ENCODE assay signal across 8 cellular contexts in the genomic region with DNA sequence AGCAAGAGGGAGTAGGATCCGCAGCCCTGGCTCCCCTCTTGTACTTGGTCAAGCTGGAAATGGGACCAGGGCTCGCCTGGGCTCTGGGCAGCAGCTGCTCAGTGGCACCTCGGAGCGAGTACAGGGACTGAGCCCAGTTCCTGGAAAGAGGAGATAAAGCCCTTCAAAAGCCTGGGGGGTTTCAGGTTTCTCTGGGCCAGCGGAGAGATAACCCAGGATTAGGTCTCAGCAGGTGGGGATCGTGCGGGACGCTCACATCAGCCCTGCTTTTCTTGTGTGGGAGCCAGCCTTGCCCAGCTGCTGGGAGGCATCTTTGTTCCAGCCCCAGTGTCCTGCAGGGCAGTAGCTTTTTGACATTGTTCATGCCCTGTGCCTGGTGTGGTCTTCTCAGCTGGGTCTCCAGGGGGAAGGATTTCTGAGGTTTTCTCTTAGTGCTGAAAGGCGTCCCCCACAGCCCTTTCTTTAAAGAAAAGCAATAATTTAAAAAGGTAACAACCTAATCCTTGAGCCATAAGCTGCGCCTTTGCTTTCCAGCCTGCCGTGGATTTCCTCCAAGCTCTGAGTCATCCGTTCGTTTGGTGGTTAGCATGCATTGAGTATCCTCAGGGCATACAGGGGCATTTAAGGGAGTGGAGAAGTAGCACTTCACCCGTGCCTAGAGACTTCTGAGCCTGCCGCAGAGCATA. TPM values are rescaled to one million over a fixed set of nuclear protein-coding genes. Genes with fewer than 3 reads are reported as not detected.
DNase-seq lines count a peak whose midpoint lies in the region; ATAC-seq, FAIRE-seq and TF ChIP-seq lines count a peak whose summit lies in the region.

No MANE protein-coding gene starts in this region.

- no peak for ATAC-seq in HG02885 (IDR thresholded peaks at IDR 0.05; ENCODE audit: poor library complexity, unreplicated experiment)

- H3K27me3 ChIP-seq in ectodermal cell (ENCODE audit: control insufficient read depth, insufficient read depth, low read length, poor library complexity, severe bottlenecking): peaks cover 55% of the 10 kb centered on the region

- H3K4me1 Mint-ChIP-seq in type B pancreatic cell (ENCODE audit: unreplicated experiment): peaks cover 35% of the 10 kb centered on the region

- peaks cover 65% of the 10 kb centered on the region for H3K27me3 Mint-ChIP-seq in type B pancreatic cell

- H3K9me3 Mint-ChIP-seq in type B pancreatic cell: no peaks in the 10 kb centered on the region

- peak overlapping the region; percentile 73 for H3K27ac ChIP-seq in ectodermal cell (ENCODE audit: insufficient read depth, low read depth, low read length, poor library complexity, severe bottlenecking)

- no peak for TF ChIP-seq CTCF in type B pancreatic cell (conservative IDR thresholded peaks at IDR 0.05)

- WGBS in ectodermal cell, 2 experiments: 0 to 2% methylated on average over 13 to 15 of the region's 15 CpGs

- peak overlapping the region; percentile 35 for H3K4me3 ChIP-seq in ectodermal cell (ENCODE audit: insufficient read depth, low read depth, low read length)

- no peaks in the 10 kb centered on the region for H3K36me3 ChIP-seq in ectodermal cell (ENCODE audit: control insufficient read depth, insufficient read depth, low read length)

- H3K36me3 Mint-ChIP-seq in type B pancreatic cell: no peaks in the 10 kb centered on the region

- DNase-seq in H4 (ENCODE audit: low spot score): peak; percentile 97
- peak; percentile 83 for DNase-seq in NCI-H524 treated with DMSO at 0.1 percent for 48 hours (lab: John Stamatoyannopoulos, UW)
- peak; percentile 67 for DNase-seq in medulla oblongata (ENCODE audit: extremely low spot score)
- no peak for DNase-seq in type B pancreatic cell (ENCODE audit: extremely low spot score, unreplicated experiment)
- no peak for DNase-seq in HuH-7.5 (ENCODE audit: low spot score)
- DNase-seq in GM19239 (ENCODE audit: insufficient read length, low spot score): no peak

- H3K4me3 Mint-ChIP-seq in type B pancreatic cell: peak overlapping the region; percentile 86

- H3K9me3 ChIP-seq in ectodermal cell (ENCODE audit: control insufficient read depth, low read length): no peaks in the 10 kb centered on the region

- H3K27ac Mint-ChIP-seq in type B pancreatic cell: peak overlapping the region; percentile 61

- FAIRE-seq in GM19239 (lab: Jason Lieb, UNC): no peak

- peaks cover 23% of the 10 kb centered on the region for H3K4me1 ChIP-seq in ectodermal cell (ENCODE audit: control insufficient read depth, insufficient read depth, low read length)

RNA-seq across cellular contexts. Expression of gene TNC, which starts 0.7 kb away (rescaled TPM):
- total RNA-seq in H4 (2014; rRNA removed; shearing (Covaris generic)): 45.0 and 45.9 TPM in 2 replicates
- polyA plus RNA-seq in ectodermal cell (2013, experiment 1 of 4): 26.4 TPM
- 24.3 TPM for polyA plus RNA-seq in ectodermal cell (2013, experiment 2 of 4)
- 24.3 TPM for polyA plus RNA-seq in ectodermal cell (2013, experiment 3 of 4)
- polyA plus RNA-seq in ectodermal cell (2013, experiment 4 of 4): 24.4 TPM
- 16.1 and 95.2 TPM in 2 replicates for total RNA-seq in type B pancreatic cell (ENCODE audit: low replicate concordance)

Comparison
In these comparisons a context has a peak if more than half of its experiments do, and no peak if none do; other contexts are left out.
1. DNase-seq: peak in H4 (single experiment), NCI-H524 treated with DMSO at 0.1 percent for 48 hours (single experiment) and medulla oblongata (single experiment); none in type B pancreatic cell (single experiment), HuH-7.5 (single experiment) and GM19239 (single experiment).